16 cellular contexts compared by ENCODE assay signal in the genomic region with DNA sequence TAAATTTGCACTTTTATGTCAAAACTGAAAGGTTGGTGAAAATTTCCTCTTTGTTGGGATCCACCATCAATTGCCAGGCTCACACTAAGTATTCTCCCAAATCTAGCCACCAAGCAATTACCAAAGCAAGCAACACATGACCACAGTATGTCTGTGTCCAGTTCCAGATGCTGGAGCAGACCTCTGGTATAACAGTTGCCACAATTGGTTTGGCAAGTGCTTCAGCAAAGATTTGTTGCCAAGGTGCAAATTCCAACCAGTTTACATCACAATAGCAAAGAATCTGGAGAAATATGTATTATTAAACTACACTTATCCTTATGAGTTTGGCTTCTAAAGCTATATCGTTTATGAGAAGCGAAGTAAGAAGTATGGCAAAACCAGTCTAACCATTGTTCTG. TPM values are rescaled to one million over a fixed set of nuclear protein-coding genes. Genes with fewer than 3 reads are reported as not detected.
DNase-seq lines count a peak whose midpoint lies in the region; ATAC-seq and TF ChIP-seq lines count a peak whose summit lies in the region.
"Had no signal": no experiment of that assay in that cellular context is flagged by ENCODE, and none has a peak within 500 bp of the region (broad histone marks: within the 10 kb centered on the region; RNA-seq: fewer than 3 reads in every experiment).

No MANE protein-coding gene starts in this region.

- no peaks in the 10 kb centered on the region for H3K36me3 ChIP-seq in tibial artery
- H3K36me3 ChIP-seq: cardiac muscle cell had no signal

- H3K4me1 ChIP-seq in right cardiac atrium (ENCODE audit: control insufficient read depth, insufficient read depth, low read length) (peaks cover 4% of the 10 kb centered on the region), tibial artery (peaks cover 0 to 55% (median 34%) of the 10 kb centered on the region in 4 donors)

- ATAC-seq in Right ventricle myocardium inferior (peak; percentile 50), right cardiac atrium (peak; percentile 53 to 67), HG02623 (IDR thresholded peaks at IDR 0.05; ENCODE audit: unreplicated experiment) (no peak)
- ATAC-seq: lower lobe of right lung had no signal

- H3K27ac ChIP-seq in right cardiac atrium (ENCODE audit: low read length) (no peak overlapping the region), tibial artery (peak overlapping the region; percentile 33 to 54)
- H3K27ac ChIP-seq: cardiac muscle cell, esophagus squamous epithelium, lower lobe of right lung, psoas muscle had no signal

- intact Hi-C loops in Right ventricle myocardium inferior (cut with DNase I), result no loop called here
- intact Hi-C loops in cardiac septum (cut with DNase I), result no loop called here
- intact Hi-C loops in right cardiac atrium (cut with DNase I), result no loop called here
- intact Hi-C loops in tibial artery (cut with DNase I; ENCODE audit: low total_unique reads), result no loop called here

- H3K27me3 ChIP-seq in right cardiac atrium (ENCODE audit: control insufficient read depth, insufficient read depth) (no peaks in the 10 kb centered on the region), tibial artery (no peaks in the 10 kb centered on the region)
- H3K27me3 ChIP-seq: cardiac muscle cell, esophagus squamous epithelium had no signal

- no peak for DNase-seq in Right ventricle myocardium inferior (ENCODE audit: missing footprints)
- no peak for DNase-seq in cardiac septum (ENCODE audit: low spot score)
- DNase-seq in brain pericyte (ENCODE audit: low read depth, low spot score), result peak; percentile 10
- no peak for DNase-seq in right cardiac atrium
- DNase-seq in tibial artery, result peak in 1 of 2 donors; percentile 34
- DNase-seq in NCI-H2029 (lab: John Stamatoyannopoulos, UW), result no peak
- no peak for DNase-seq in activated CD4-positive, CD25-positive, alpha-beta regulatory T cell treated with anti-CD3 and anti-CD28 coated beads, Interleukin-2, amount 50 U/mL, for 72 hours
- DNase-seq: activated CD8-positive, alpha-beta memory T cell treated with anti-CD3 and anti-CD28 coated beads, Interleukin-2, amount 50 U/mL, for 48 hours; DMS79; esophagus squamous epithelium; lower lobe of right lung; MV-4-11; NCI-H524; psoas muscle had no signal

- H3K9me3 ChIP-seq in right cardiac atrium (ENCODE audit: control insufficient read depth, low read length) (no peaks in the 10 kb centered on the region), tibial artery (no peaks in the 10 kb centered on the region)
- H3K9me3 ChIP-seq: esophagus squamous epithelium, lower lobe of right lung, psoas muscle had no signal

- H3K4me3 ChIP-seq in right cardiac atrium (ENCODE audit: low read length) (no peak overlapping the region), tibial artery (no peak overlapping the region)
- H3K4me3 ChIP-seq: cardiac muscle cell, esophagus squamous epithelium, lower lobe of right lung, psoas muscle had no signal

- TF ChIP-seq CTCF in tibial artery (IDR thresholded peaks at IDR 0.05), result no peak

- WGBS in right cardiac atrium, result 66% methylated on average over 2 of the region's 2 CpGs

RNA-seq across cellular contexts. Expression of gene GTF2H5, which starts 6.4 kb away (rescaled TPM):
- total RNA-seq in Right ventricle myocardium inferior, result 27.0 TPM
- 20.5 TPM for total RNA-seq in cardiac septum
- 10 to 100 TPM; 22.4 to 33.2 (median 27.3) TPM for total RNA-seq in right cardiac atrium
- 11.7 TPM for polyA plus RNA-seq in right cardiac atrium

RNA-seq across cellular contexts. Expression of gene SERAC1, which starts 6.5 kb away (rescaled TPM):
- total RNA-seq in Right ventricle myocardium inferior (5.5 TPM), cardiac septum (4.1 TPM), right cardiac atrium (1 to 10 TPM; 4.5 to 7.0 (median 5.7) TPM)
- polyA plus RNA-seq in right cardiac atrium, result 3.1 TPM
